12 cellular contexts compared by ENCODE assay signal in genomic region chr5:173689171-173689676, GRCh38.
DNase-seq lines count a peak whose midpoint lies in the region; ATAC-seq and TF ChIP-seq lines count a peak whose summit lies in the region.
"Had no signal": no experiment of that assay in that cellular context is flagged by ENCODE, and none has a peak within 500 bp of the region (broad histone marks: within the 10 kb centered on the region; RNA-seq: fewer than 3 reads in every experiment).

No MANE protein-coding gene starts in this region.

- H3K27me3 ChIP-seq in right atrium auricular region (no peaks in the 10 kb centered on the region), parathyroid adenoma (ENCODE audit: control insufficient read depth, insufficient read depth, low read length) (no peaks in the 10 kb centered on the region)

- H3K4me3 ChIP-seq in right atrium auricular region (no peak overlapping the region), parathyroid adenoma (ENCODE audit: low read depth, low read length) (no peak overlapping the region)

- DNase-seq in Caki2 (ENCODE audit: low read depth) = peak; percentile 83
- DNase-seq in SW480 (ENCODE audit: low spot score) = peak; percentile 81
- no peak for DNase-seq in right atrium auricular region (ENCODE audit: low spot score)
- no peak for DNase-seq in NCI-H146 (lab: John Stamatoyannopoulos, UW)
- DNase-seq in AG08395 (ENCODE audit: low spot score) = no peak
- DNase-seq: activated CD8-positive, alpha-beta T cell treated with anti-CD3 and anti-CD28 coated beads, Interleukin-2, amount 10 ng/mL, durations not matched to agents 7 days and 5 days; activated naive CD8-positive, alpha-beta T cell treated with anti-CD3 and anti-CD28 coated beads, Interleukin-2, amount 50 U/mL, for 24 hours; CD4-positive, alpha-beta memory T cell; NCI-H1436 had no signal

- no peak overlapping the region for H3K4me2 ChIP-seq in parathyroid adenoma (ENCODE audit: low read length)

- peak overlapping the region; percentile 94 for H2AFZ ChIP-seq in parathyroid adenoma

- in situ Hi-C loops in Caki2 (cut with HindIII; ENCODE audit: low pct_unique_long_range_greater_than_20kb, low sequenced_read_pairs) = no loop called here

- ATAC-seq in HG03135 (IDR thresholded peaks at IDR 0.05; ENCODE audit: unreplicated experiment) (no peak), HG03442 (IDR thresholded peaks at IDR 0.05; ENCODE audit: unreplicated experiment) (no peak)
- ATAC-seq: activated CD8-positive, alpha-beta T cell treated with anti-CD3 and anti-CD28 coated beads, Interleukin-2, amount 10 ng/mL, durations not matched to agents 7 days and 5 days; activated naive CD8-positive, alpha-beta T cell treated with anti-CD3 and anti-CD28 coated beads, Interleukin-2, amount 50 U/mL, for 24 hours had no signal

- H3K27ac ChIP-seq in right atrium auricular region (peak overlapping the region; percentile 57 to 76), parathyroid adenoma (peak overlapping the region; percentile 98)

- no peaks in the 10 kb centered on the region for H3K79me2 ChIP-seq in parathyroid adenoma

- no peak for TF ChIP-seq CTCF in right atrium auricular region (IDR thresholded peaks at IDR 0.05)
- TF ChIP-seq CTCF in parathyroid adenoma (IDR thresholded peaks at IDR 0.05) = no peak

- peak overlapping the region; percentile 74 for H3K9ac ChIP-seq in parathyroid adenoma

- H3K4me1 ChIP-seq in right atrium auricular region (peaks cover 0 to 21% of the 10 kb centered on the region in 2 donors), parathyroid adenoma (peaks cover 28% of the 10 kb centered on the region)

- H3K9me3 ChIP-seq in right atrium auricular region (peaks cover 0 to 3% of the 10 kb centered on the region in 2 donors), parathyroid adenoma (ENCODE audit: control insufficient read depth, low read length) (no peaks in the 10 kb centered on the region)

- no peaks in the 10 kb centered on the region for H3K36me3 ChIP-seq in right atrium auricular region
- no peaks in the 10 kb centered on the region for H3K36me3 ChIP-seq in parathyroid adenoma (ENCODE audit: control insufficient read depth, insufficient read depth, low read length)

Comparison
In these comparisons a context has a peak if more than half of its experiments do, and no peak if none do; other contexts are left out.
1. DNase-seq: peak in Caki2 (single experiment) and SW480 (single experiment); none in right atrium auricular region (single experiment), NCI-H146 (single experiment) and AG08395 (single experiment).